Comparison of ENCODE assay signal across 8 cellular contexts in the genomic region with DNA sequence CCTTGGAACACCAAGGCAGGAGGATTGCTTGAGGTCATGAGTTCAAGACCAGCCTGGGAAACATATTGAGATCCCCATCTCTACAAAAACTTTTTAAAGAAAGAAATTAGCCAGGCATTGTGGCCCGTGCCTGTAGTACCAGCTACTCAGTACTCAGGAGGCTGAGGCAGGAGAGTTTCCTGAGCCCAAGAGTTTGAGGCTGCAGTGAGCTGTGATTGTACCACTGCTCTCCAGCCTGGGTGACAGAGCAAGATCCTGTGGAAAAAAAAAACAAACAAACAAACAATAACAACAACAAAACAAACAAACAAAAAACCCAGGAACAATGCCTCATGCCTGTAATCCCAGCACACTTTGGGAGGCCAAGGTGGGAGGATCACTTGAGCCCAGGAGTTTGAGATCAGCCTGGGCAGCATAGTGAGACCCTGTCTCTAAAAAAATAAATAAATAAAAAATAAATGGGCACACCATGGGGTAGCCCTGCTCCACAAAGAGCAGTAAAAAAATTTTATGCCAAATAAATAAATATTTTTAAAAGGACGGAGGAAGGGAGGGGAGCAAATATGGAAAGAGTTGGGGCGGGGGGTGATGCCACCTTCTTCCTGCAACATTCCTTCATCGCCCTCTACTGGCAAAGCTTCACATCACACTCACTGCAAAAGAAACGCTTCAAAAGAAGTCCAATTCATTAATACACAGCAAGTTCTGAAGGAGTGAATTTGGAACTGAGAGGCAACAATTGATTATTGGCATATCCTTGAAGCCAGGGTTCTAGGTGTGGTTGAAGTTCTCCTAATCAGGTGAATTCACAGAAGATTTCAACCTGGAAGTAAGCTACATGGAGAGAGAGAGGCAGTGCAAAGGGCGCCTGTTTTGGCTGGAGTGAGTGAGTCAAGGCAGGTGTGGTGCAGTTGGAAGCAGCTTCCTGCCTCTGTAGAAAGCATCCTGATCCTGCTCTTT. TPM values are rescaled to one million over a fixed set of nuclear protein-coding genes. Genes with fewer than 3 reads are reported as not detected.
DNase-seq lines count a peak whose midpoint lies in the region; ATAC-seq, FAIRE-seq and TF ChIP-seq lines count a peak whose summit lies in the region.

No MANE protein-coding gene starts in this region.

- no peak overlapping the region for H3K9ac ChIP-seq in HepG2 (ENCODE audit: insufficient read depth, low read depth, low read length)

- in situ Hi-C loops in HepG2 (cut with HindIII; ENCODE audit: extremely low pct_ligation_motif_present, low pct_unique_long_range_greater_than_20kb): loop anchor here (5.0 to 10.0 kb wide), 2 partner anchors 67 to 425 kb away; no protein-coding TSS in a partner anchor

- no peaks in the 10 kb centered on the region for H4K20me1 ChIP-seq in HepG2 (ENCODE audit: insufficient read depth, low read length)

- DNase-seq in BJ (ENCODE audit: low read depth) (no peak), NCI-H146 (lab: John Stamatoyannopoulos, UW) (peak; percentile 56), HepG2 (ENCODE audit: low spot score) (peak; percentile 64)
- DNase-seq in activated CD4-positive, CD25-positive, alpha-beta regulatory T cell treated with anti-CD3 and anti-CD28 coated beads, Interleukin-2, amount 50 U/mL, for 16 hours (ENCODE audit: low read depth, low spot score): peak; percentile 37
- peak; percentile 62 for DNase-seq in central memory CD4-positive, alpha-beta T cell
- peak in 2 of 3 donors; percentile 49 to 56 for DNase-seq in stimulated activated CD4-positive, alpha-beta T cell treated with anti-CD3 and anti-CD28 coated beads, TNF-alpha, amount 100 ng/mL, for 48 hours (ENCODE audit: low read depth in 3 of 3)

- peaks cover 7% of the 10 kb centered on the region for H3K4me1 ChIP-seq in HepG2 (ENCODE audit: insufficient read depth, low read length)

- peak; percentile 56 for ATAC-seq in GM18868 (IDR thresholded peaks at IDR 0.05; ENCODE audit: unreplicated experiment)
- peak; percentile 87 for ATAC-seq in HepG2
- ATAC-seq in HG03457 (IDR thresholded peaks at IDR 0.05; ENCODE audit: unreplicated experiment): no peak

- H3K4me3 ChIP-seq in BJ (ENCODE audit: low read depth, low read length) (no peak overlapping the region), HepG2 (replicated peaks in 1 of 3; ENCODE audit: insufficient read depth in 1 of 3, low read depth in 2 of 3, low read length in 3 of 3) (no peak overlapping the region)

- POLR2A ChIA-PET in BJ (lab: Charles Lee): interaction anchor here (0.7 kb wide), 1 partner anchor 193 kb away, joined by 20 read pairs; no protein-coding TSS in a partner anchor
- POLR2A ChIA-PET in HepG2 (lab: Yijun Ruan, JAX): no interaction called here

- H3K27me3 ChIP-seq in BJ (ENCODE audit: control insufficient read depth, insufficient read depth, low read length) (no peaks in the 10 kb centered on the region), HepG2 (ENCODE audit: control insufficient read depth in 1 of 2, insufficient read depth in 2 of 2, low read length in 2 of 2) (no peaks in the 10 kb centered on the region; a peak in 2 of 5 replicates)

- CTCF ChIA-PET in BJ (lab: Yijun Ruan, JAX): interaction anchor here (0.7 to 4.4 kb wide), 28 partner anchors 8 to 431 kb away, joined by 3 to 39 read pairs (median 4); a partner anchor contains a TSS
- CTCF ChIA-PET in HepG2 (lab: Yijun Ruan, JAX; ENCODE audit: low intra/inter-chr PET ratio, low total read pairs): interaction anchor here (0.7 to 1.9 kb wide), 4 partner anchors 64 to 425 kb away, joined by 3 to 23 read pairs (median 7); no protein-coding TSS in a partner anchor

- no TSS peak for BruUV-seq in HepG2 (replicated peaks; lab: Mats Ljungman, UMichigan)

- H3K9me3 ChIP-seq in HepG2 (ENCODE audit: low read length): no peaks in the 10 kb centered on the region

- H3K36me3 ChIP-seq in BJ (ENCODE audit: control insufficient read depth, insufficient read depth, low read length) (no peaks in the 10 kb centered on the region), HepG2 (replicated peaks in 1 of 2; ENCODE audit: control insufficient read depth in 1 of 2, insufficient read depth in 2 of 2, low read length in 2 of 2) (no peaks in the 10 kb centered on the region)

- 0 out of 2 replicates have a peak, but pooled peaks have one; percentile 15 for TF ChIP-seq RAD21 in HepG2 (CRISPR knock-in tag; IDR thresholded peaks at IDR 0.05)

- 24% methylated on average over 6 of the region's 6 CpGs for WGBS in HepG2 (ENCODE audit: low lambda C conversion rate)

- TF ChIP-seq EP300 in HepG2 (IDR thresholded peaks at IDR 0.05; ENCODE audit: low read depth in 2 of 2, low read length in 2 of 2) (no peak), HepG2 (CRISPR knock-in tag; IDR thresholded peaks at IDR 0.05; ENCODE audit: borderline replicate concordance) (no peak)

- H3K79me2 ChIP-seq in HepG2 (ENCODE audit: insufficient read depth, low read length): no peaks in the 10 kb centered on the region

- TF ChIP-seq CTCF in BJ (IDR thresholded peaks at IDR 0.05; ENCODE audit: insufficient read depth, low read depth, low read length): peak; percentile 86
- peak; percentile 79 for TF ChIP-seq CTCF in HepG2 (CRISPR knock-in tag; IDR thresholded peaks at IDR 0.05)

- H2AFZ ChIP-seq in HepG2 (ENCODE audit: low read length): no peak overlapping the region

- intact Hi-C loops in HepG2 (cut with micrococcal nuclease; ENCODE audit: unreplicated experiment): loop anchor here (1.0 kb wide), 3 partner anchors 8 to 425 kb away; no protein-coding TSS in a partner anchor

- no peak for TF ChIP-seq POLR2A in HepG2 (IDR thresholded peaks at IDR 0.05; ENCODE audit: insufficient read depth in 1 of 2, low read depth in 2 of 2, low read length in 2 of 2)

- no peak overlapping the region for H3K27ac ChIP-seq in HepG2 (ENCODE audit: extremely low read length, insufficient read depth, low read length)

- peak; percentile 77 for FAIRE-seq in HepG2 (lab: Jason Lieb, UNC)

- peak overlapping the region; percentile 50 for H3K4me2 ChIP-seq in HepG2 (ENCODE audit: low read depth, low read length)

TF ChIP-seq in HepG2, 621 proteins besides CTCF, POLR2A, EP300 and RAD21 (continues in another document):
- TF ChIP-seq SMC3 (IDR thresholded peaks at IDR 0.05; ENCODE audit: low read length) (peak; percentile 68), TEAD3 (CRISPR knock-in tag; optimal IDR thresholded peaks at IDR 0.05; ENCODE audit: borderline replicate concordance) (peak; percentile 55), ZNF121 (CRISPR knock-in tag; IDR thresholded peaks at IDR 0.05) (peak; percentile 79)

RNA-seq across cellular contexts. Expression of a gene that starts 8.8 kb away (rescaled TPM):
- 20.5 and 36.1 TPM in 2 replicates for polyA plus RNA-seq in BJ (2011; rRNA removed)
- polyA minus RNA-seq in BJ (2011; rRNA and poly(A)+ RNA removed): 19.1 and 26.6 TPM in 2 replicates
- total RNA-seq in HepG2 (2016; rRNA removed; fragmentation: Illumina TruSeq; extraction: Trizol): 19.4 and 23.0 TPM in 2 replicates
- 12.6 and 12.8 TPM in 2 replicates for total RNA-seq in HepG2 (2016; cell fraction: cytosol; rRNA removed; fragmentation: Illumina TruSeq; extraction: Trizol; ENCODE audit: low read depth)
- 20.1 and 20.3 TPM in 2 replicates for total RNA-seq in HepG2 (2016; cell fraction: insoluble cytoplasmic fraction; rRNA removed; fragmentation: Illumina TruSeq; extraction: Trizol)
- total RNA-seq in HepG2 (2016; cell fraction: membrane; rRNA removed; fragmentation: Illumina TruSeq; extraction: Trizol): 21.4 and 29.8 TPM in 2 replicates
- 19.1 and 24.0 TPM in 2 replicates for total RNA-seq in HepG2 (2016; cell fraction: nucleus; rRNA removed; fragmentation: Illumina TruSeq; extraction: Trizol)
- 10.4 and 13.6 TPM in 2 replicates for polyA plus RNA-seq in HepG2 (2011; rRNA removed)
- 7.1 and 11.0 TPM in 2 replicates for polyA plus RNA-seq in HepG2 (2011; cell fraction: cytosol; rRNA removed)
- polyA plus RNA-seq in HepG2 (2011; cell fraction: nucleus; rRNA removed): 6.4 and 7.0 TPM in 2 replicates
- 12.2 and 13.2 TPM in 2 replicates for polyA plus RNA-seq in HepG2 (2012)
- 15.5 and 16.7 TPM in 2 replicates for polyA plus RNA-seq in HepG2 (2016; cell fraction: cytosol; fragmentation: Illumina TruSeq; extraction: Trizol; ENCODE audit: low read depth)
- 15.6 and 15.9 TPM in 2 replicates for polyA plus RNA-seq in HepG2 (2016; cell fraction: insoluble cytoplasmic fraction; fragmentation: Illumina TruSeq; extraction: Trizol; ENCODE audit: low read depth)
- polyA plus RNA-seq in HepG2 (2016; cell fraction: membrane; fragmentation: Illumina TruSeq; extraction: Trizol; ENCODE audit: low read depth): 18.2 and 19.1 TPM in 2 replicates
- 19.0 and 19.8 TPM in 2 replicates for polyA plus RNA-seq in HepG2 (2016; cell fraction: nucleus; fragmentation: Illumina TruSeq; extraction: Trizol; ENCODE audit: insufficient read depth, low read depth)
- 16.1 and 37.9 TPM in 2 replicates for polyA minus RNA-seq in HepG2 (2011; rRNA and poly(A)+ RNA removed; ENCODE audit: low replicate concordance)
- 9.1 and 14.1 TPM in 2 replicates for polyA minus RNA-seq in HepG2 (2011; cell fraction: cytosol; rRNA and poly(A)+ RNA removed)
- 20.2 and 20.3 TPM in 2 replicates for polyA minus RNA-seq in HepG2 (2011; cell fraction: nucleus; rRNA and poly(A)+ RNA removed)

RNA-seq across cellular contexts. Expression of a gene that starts 37.8 kb away (rescaled TPM):
- 99.4 and 168 TPM in 2 replicates for polyA plus RNA-seq in BJ (2011; rRNA removed)
- 72.6 and 89.7 TPM in 2 replicates for polyA minus RNA-seq in BJ (2011; rRNA and poly(A)+ RNA removed)
- total RNA-seq in HepG2 (2016; rRNA removed; fragmentation: Illumina TruSeq; extraction: Trizol): 18.1 and 20.9 TPM in 2 replicates
- total RNA-seq in HepG2 (2016; cell fraction: cytosol; rRNA removed; fragmentation: Illumina TruSeq; extraction: Trizol; ENCODE audit: low read depth): 11.5 and 14.6 TPM in 2 replicates
- 15.8 and 19.6 TPM in 2 replicates for total RNA-seq in HepG2 (2016; cell fraction: insoluble cytoplasmic fraction; rRNA removed; fragmentation: Illumina TruSeq; extraction: Trizol)
- 26.0 and 26.2 TPM in 2 replicates for total RNA-seq in HepG2 (2016; cell fraction: membrane; rRNA removed; fragmentation: Illumina TruSeq; extraction: Trizol)
- 20.6 and 21.4 TPM in 2 replicates for total RNA-seq in HepG2 (2016; cell fraction: nucleus; rRNA removed; fragmentation: Illumina TruSeq; extraction: Trizol)
- 31.2 and 32.6 TPM in 2 replicates for polyA plus RNA-seq in HepG2 (2011; rRNA removed)
- 23.6 and 32.3 TPM in 2 replicates for polyA plus RNA-seq in HepG2 (2011; cell fraction: cytosol; rRNA removed)
- polyA plus RNA-seq in HepG2 (2011; cell fraction: nucleus; rRNA removed): 11.3 and 11.9 TPM in 2 replicates
- polyA plus RNA-seq in HepG2 (2012): 20.1 and 41.9 TPM in 2 replicates
- 18.7 and 22.4 TPM in 2 replicates for polyA plus RNA-seq in HepG2 (2016; cell fraction: cytosol; fragmentation: Illumina TruSeq; extraction: Trizol; ENCODE audit: low read depth)
- 19.3 and 21.9 TPM in 2 replicates for polyA plus RNA-seq in HepG2 (2016; cell fraction: insoluble cytoplasmic fraction; fragmentation: Illumina TruSeq; extraction: Trizol; ENCODE audit: low read depth)
- 22.0 and 22.8 TPM in 2 replicates for polyA plus RNA-seq in HepG2 (2016; cell fraction: membrane; fragmentation: Illumina TruSeq; extraction: Trizol; ENCODE audit: low read depth)
- 32.2 and 34.3 TPM in 2 replicates for polyA plus RNA-seq in HepG2 (2016; cell fraction: nucleus; fragmentation: Illumina TruSeq; extraction: Trizol; ENCODE audit: insufficient read depth, low read depth)
- polyA minus RNA-seq in HepG2 (2011; rRNA and poly(A)+ RNA removed; ENCODE audit: low replicate concordance): 30.9 and 36.6 TPM in 2 replicates
- 22.9 and 27.9 TPM in 2 replicates for polyA minus RNA-seq in HepG2 (2011; cell fraction: cytosol; rRNA and poly(A)+ RNA removed)
- polyA minus RNA-seq in HepG2 (2011; cell fraction: nucleus; rRNA and poly(A)+ RNA removed): 34.3 and 35.8 TPM in 2 replicates
